8 cellular contexts compared by ENCODE assay signal in the genomic region with DNA sequence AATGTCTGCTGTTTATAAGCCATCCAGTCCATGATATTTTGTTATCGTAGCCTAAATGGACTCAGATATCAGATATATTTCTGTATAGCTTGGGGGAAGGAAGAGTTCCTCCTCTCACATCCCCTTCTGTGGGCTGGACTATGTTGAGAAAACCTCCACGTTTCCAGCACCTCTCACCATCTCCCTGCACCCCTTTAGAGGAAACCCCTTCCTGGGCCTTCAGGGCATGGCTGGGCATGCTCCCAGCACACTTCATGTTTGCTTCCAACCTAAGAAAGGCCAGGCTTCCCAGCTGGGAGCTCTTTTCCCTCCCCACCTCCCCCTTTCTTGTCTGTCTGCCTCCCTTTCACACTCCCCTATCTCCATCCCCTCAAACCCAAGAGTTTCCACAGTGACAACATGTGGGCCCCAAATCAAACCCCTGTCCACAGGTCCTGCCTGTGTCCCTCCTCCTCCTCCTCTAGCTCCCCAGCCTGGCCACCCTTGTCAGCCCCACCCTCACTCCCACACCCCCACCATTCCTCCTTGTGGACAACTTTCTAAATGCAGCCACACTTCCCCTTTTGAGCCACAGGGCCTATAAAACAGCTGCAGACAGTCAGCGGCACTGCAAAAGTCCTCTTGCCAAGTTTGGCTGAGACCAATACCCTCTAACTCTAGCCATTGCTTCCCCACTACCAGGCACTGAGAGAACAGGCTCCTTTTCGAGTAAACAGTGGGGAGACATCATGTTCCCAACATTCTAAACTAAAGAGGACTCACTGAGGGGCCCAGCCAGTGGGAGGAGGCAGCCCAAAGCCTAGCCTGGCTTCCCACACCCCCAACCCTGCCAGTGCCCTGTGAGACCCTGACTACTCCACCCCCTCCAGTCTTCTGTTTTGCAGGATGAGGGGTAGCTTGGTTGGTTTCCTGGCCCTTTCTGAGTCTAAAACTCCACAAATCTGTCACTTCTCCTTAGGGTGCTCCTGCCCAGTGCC.
DNase-seq lines count a peak whose midpoint lies in the region; ATAC-seq and TF ChIP-seq lines count a peak whose summit lies in the region.

No MANE protein-coding gene starts in this region.

- H3K4me3 ChIP-seq in HCT116 (replicated peaks in 1 of 2; ENCODE audit: low read depth in 1 of 2, low read length in 2 of 2) (no peak overlapping the region), fibroblast of pulmonary artery (replicated peaks; ENCODE audit: low read depth, low read length) (no peak overlapping the region), psoas muscle (no peak overlapping the region), thyroid gland (replicated peaks in 1 of 3) (no peak overlapping the region)

- no TSS peak for BruUV-seq in HCT116 (replicated peaks; lab: Mats Ljungman, UMichigan)

- H3K36me3 ChIP-seq in HCT116 (ENCODE audit: control insufficient read depth in 1 of 2, insufficient read depth in 2 of 2, low read length in 2 of 2): no peaks in the 10 kb centered on the region
- no peaks in the 10 kb centered on the region for H3K36me3 ChIP-seq in psoas muscle (ENCODE audit: insufficient read depth in 1 of 2, low read depth in 1 of 2)
- no peaks in the 10 kb centered on the region for H3K36me3 ChIP-seq in thyroid gland

- WGBS in psoas muscle, 3 donors: 44 to 61% (median 55%) methylated on average over 4 of the region's 4 CpGs
- 78 to 84% methylated on average over 4 of the region's 4 CpGs for WGBS in thyroid gland, 2 donors

- H3K9me2 ChIP-seq in HCT116 (ENCODE audit: insufficient read depth): no peaks in the 10 kb centered on the region

- DNase-seq in AG09319 (ENCODE audit: extremely low read depth, low read depth) (no peak), HCT116 (ENCODE audit: low read depth, low spot score) (peak; percentile 4), SIG-M5 treated with dmso at 0.1 percent for 504 hours (lab: John Stamatoyannopoulos, UW; ENCODE audit: unreplicated experiment) (peak; percentile 97), fibroblast of pulmonary artery (ENCODE audit: low read depth) (peak; percentile 65), psoas muscle (peak; percentile 51 to 69), thyroid gland (no peak), superior temporal gyrus (ENCODE audit: extremely low spot score) (no peak), NCI-H1105 (lab: John Stamatoyannopoulos, UW) (no peak)

- RAD21 ChIA-PET in HCT116 (lab: Charles Lee; ENCODE audit: low non-redundant PET in 1 of 2, low total read pairs in 2 of 2, uncharacterized antibody in 2 of 2, unreplicated experiment in 2 of 2): interaction anchor here in 1 of 2 experiments (0.7 kb wide), 2 partner anchors 36 to 116 kb away, joined by 3 read pairs; no protein-coding TSS in a partner anchor

- no peaks in the 10 kb centered on the region for H3K9me3 ChIP-seq in HCT116 (ENCODE audit: control insufficient read depth in 1 of 2, insufficient read depth in 1 of 2, low read depth in 1 of 2, low read length in 2 of 2)
- no peaks in the 10 kb centered on the region for H3K9me3 ChIP-seq in psoas muscle
- no peaks in the 10 kb centered on the region for H3K9me3 ChIP-seq in thyroid gland

- H3K4me1 ChIP-seq in HCT116 (ENCODE audit: control insufficient read depth in 1 of 2, insufficient read depth in 2 of 2, low read length in 2 of 2) (peaks cover 3 to 15% of the 10 kb centered on the region in 2 experiments; a peak in 3 of 4 replicates), psoas muscle (peaks cover 5% of the 10 kb centered on the region), thyroid gland (peaks cover 18 to 58% of the 10 kb centered on the region in 2 donors)

- H3K27me3 ChIP-seq in HCT116 (ENCODE audit: insufficient read depth, low read length): no peaks in the 10 kb centered on the region
- no peaks in the 10 kb centered on the region for H3K27me3 ChIP-seq in psoas muscle (ENCODE audit: insufficient read depth in 3 of 3, low read length in 2 of 3)
- H3K27me3 ChIP-seq in thyroid gland: no peaks in the 10 kb centered on the region

- H4K20me1 ChIP-seq in HCT116 (ENCODE audit: insufficient read depth): no peaks in the 10 kb centered on the region

- no peak for TF ChIP-seq RAD21 in HCT116 (IDR thresholded peaks at IDR 0.05; ENCODE audit: low read depth)

- CTCF ChIA-PET in HCT116 (lab: Charles Lee): interaction anchor here (1.2 kb wide), 1 partner anchor 25 kb away, joined by 3 read pairs; no protein-coding TSS in a partner anchor

- H3K27ac ChIP-seq in HCT116 (ENCODE audit: low read depth, low read length) (no peak overlapping the region), psoas muscle (peak overlapping the region; percentile 31), thyroid gland (peak overlapping the region in 1 of 3 donors; percentile 31)

- POLR2A ChIA-PET in HCT116 (lab: Charles Lee): no interaction called here

- H3K9ac ChIP-seq in HCT116 (ENCODE audit: low read length): no peak overlapping the region

- H3K79me2 ChIP-seq in HCT116 (ENCODE audit: insufficient read depth, low read length): no peaks in the 10 kb centered on the region

- H2AFZ ChIP-seq in HCT116 (ENCODE audit: low read depth, low read length, poor library complexity, severe bottlenecking): peak overlapping the region; percentile 54

- intact Hi-C loops in HCT116 (cut with micrococcal nuclease) (no loop called here), psoas muscle (cut with DNase I) (loop anchor here in 1 of 2 donors (5.0 kb wide), 1 partner anchor 79 kb away; no protein-coding TSS in a partner anchor), thyroid gland (cut with DNase I) (no loop called here)

- TF ChIP-seq POLR2A in HCT116 (IDR thresholded peaks at IDR 0.05; ENCODE audit: borderline replicate concordance, extremely low read depth, insufficient read depth, insufficient read length) (no peak), thyroid gland (IDR thresholded peaks at IDR 0.05) (no peak)

- TF ChIP-seq CTCF in AG09319 (IDR thresholded peaks at IDR 0.05; ENCODE audit: low read depth, low read length): peak; percentile 39
- TF ChIP-seq CTCF in HCT116 (IDR thresholded peaks at IDR 0.05 in 2 of 3, conservative IDR thresholded peaks at IDR 0.05 in 1 of 3; ENCODE audit: borderline replicate concordance in 1 of 3, insufficient read depth in 1 of 3, low read depth in 2 of 3, low read length in 2 of 3): peak in 2 of 3 experiments; percentile 33 to 39; a peak in 3 of 6 replicates
- peak; percentile 48 for TF ChIP-seq CTCF in fibroblast of pulmonary artery (IDR thresholded peaks at IDR 0.05; ENCODE audit: low read length, missing control alignments)
- TF ChIP-seq CTCF in psoas muscle (IDR thresholded peaks at IDR 0.05): peak; percentile 13
- peak in 1 of 6 experiments; percentile 10 for TF ChIP-seq CTCF in thyroid gland (IDR thresholded peaks at IDR 0.05)

- ATAC-seq in HCT116 (peak; percentile 81), psoas muscle (peak; percentile 23 to 33 (median 31))

- H3K4me2 ChIP-seq in HCT116 (ENCODE audit: low read length): no peak overlapping the region

TF ChIP-seq in HCT116, 20 proteins besides CTCF, POLR2A, EP300 and RAD21 (continues in another document):
- no peak for TF ChIP-seq ZNF274 (IDR thresholded peaks at IDR 0.05; ENCODE audit: low read depth, low read length)
- no peak for TF ChIP-seq FOSL1 (IDR thresholded peaks at IDR 0.05; ENCODE audit: low read depth)
- no peak for TF ChIP-seq CBX3 (IDR thresholded peaks at IDR 0.05; ENCODE audit: low read depth)
- no peak for TF ChIP-seq YY1 (IDR thresholded peaks at IDR 0.05; ENCODE audit: extremely low read depth, insufficient replicate concordance, low read depth, low read length)
- TF ChIP-seq, protein P1, sequence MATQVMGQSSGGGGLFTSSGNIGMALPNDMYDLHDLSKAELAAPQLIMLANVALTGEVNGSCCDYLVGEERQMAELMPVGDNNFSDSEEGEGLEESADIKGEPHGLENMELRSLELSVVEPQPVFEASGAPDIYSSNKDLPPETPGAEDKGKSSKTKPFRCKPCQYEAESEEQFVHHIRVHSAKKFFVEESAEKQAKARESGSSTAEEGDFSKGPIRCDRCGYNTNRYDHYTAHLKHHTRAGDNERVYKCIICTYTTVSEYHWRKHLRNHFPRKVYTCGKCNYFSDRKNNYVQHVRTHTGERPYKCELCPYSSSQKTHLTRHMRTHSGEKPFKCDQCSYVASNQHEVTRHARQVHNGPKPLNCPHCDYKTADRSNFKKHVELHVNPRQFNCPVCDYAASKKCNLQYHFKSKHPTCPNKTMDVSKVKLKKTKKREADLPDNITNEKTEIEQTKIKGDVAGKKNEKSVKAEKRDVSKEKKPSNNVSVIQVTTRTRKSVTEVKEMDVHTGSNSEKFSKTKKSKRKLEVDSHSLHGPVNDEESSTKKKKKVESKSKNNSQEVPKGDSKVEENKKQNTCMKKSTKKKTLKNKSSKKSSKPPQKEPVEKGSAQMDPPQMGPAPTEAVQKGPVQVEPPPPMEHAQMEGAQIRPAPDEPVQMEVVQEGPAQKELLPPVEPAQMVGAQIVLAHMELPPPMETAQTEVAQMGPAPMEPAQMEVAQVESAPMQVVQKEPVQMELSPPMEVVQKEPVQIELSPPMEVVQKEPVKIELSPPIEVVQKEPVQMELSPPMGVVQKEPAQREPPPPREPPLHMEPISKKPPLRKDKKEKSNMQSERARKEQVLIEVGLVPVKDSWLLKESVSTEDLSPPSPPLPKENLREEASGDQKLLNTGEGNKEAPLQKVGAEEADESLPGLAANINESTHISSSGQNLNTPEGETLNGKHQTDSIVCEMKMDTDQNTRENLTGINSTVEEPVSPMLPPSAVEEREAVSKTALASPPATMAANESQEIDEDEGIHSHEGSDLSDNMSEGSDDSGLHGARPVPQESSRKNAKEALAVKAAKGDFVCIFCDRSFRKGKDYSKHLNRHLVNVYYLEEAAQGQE (IDR thresholded peaks at IDR 0.05; ENCODE audit: low read depth): no peak
- TF ChIP-seq, protein P2, sequence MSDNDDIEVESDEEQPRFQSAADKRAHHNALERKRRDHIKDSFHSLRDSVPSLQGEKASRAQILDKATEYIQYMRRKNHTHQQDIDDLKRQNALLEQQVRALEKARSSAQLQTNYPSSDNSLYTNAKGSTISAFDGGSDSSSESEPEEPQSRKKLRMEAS (IDR thresholded peaks at IDR 0.05): no peak
- no peak for TF ChIP-seq JUND (IDR thresholded peaks at IDR 0.05)
- TF ChIP-seq POLR2AphosphoS5 (IDR thresholded peaks at IDR 0.05; ENCODE audit: low read depth, low read length): no peak
- TF ChIP-seq ZFX (IDR thresholded peaks at IDR 0.05): no peak
- no peak for TF ChIP-seq CEBPB (IDR thresholded peaks at IDR 0.05; ENCODE audit: low read depth)
- no peak for TF ChIP-seq SP1 (IDR thresholded peaks at IDR 0.05; ENCODE audit: low read depth)
- no peak for TF ChIP-seq ELF1 (IDR thresholded peaks at IDR 0.05; ENCODE audit: borderline replicate concordance, low read depth)
- TF ChIP-seq EGR1 (IDR thresholded peaks at IDR 0.05; ENCODE audit: low read depth): no peak
- no peak for TF ChIP-seq SRF (IDR thresholded peaks at IDR 0.05; ENCODE audit: low read depth)
- no peak for TF ChIP-seq TCF7L2 (IDR thresholded peaks at IDR 0.05; ENCODE audit: borderline replicate concordance, extremely low read depth, insufficient read depth, insufficient read length)
- TF ChIP-seq, protein P3, sequence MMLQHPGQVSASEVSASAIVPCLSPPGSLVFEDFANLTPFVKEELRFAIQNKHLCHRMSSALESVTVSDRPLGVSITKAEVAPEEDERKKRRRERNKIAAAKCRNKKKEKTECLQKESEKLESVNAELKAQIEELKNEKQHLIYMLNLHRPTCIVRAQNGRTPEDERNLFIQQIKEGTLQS (IDR thresholded peaks at IDR 0.05): no peak

Comparison
In these comparisons a context has a peak if more than half of its experiments do, and no peak if none do; other contexts are left out.
1. DNase-seq: peak in HCT116 (single experiment), SIG-M5 treated with dmso at 0.1 percent for 504 hours (single experiment), fibroblast of pulmonary artery (single experiment) and psoas muscle (2 of 2); none in AG09319 (single experiment), thyroid gland (0 of 2), superior temporal gyrus (single experiment) and NCI-H1105 (single experiment).